ENCODE assay signal across 1 cellular context in genomic region chr14:95533391-95533821, GRCh38.
TF ChIP-seq lines count a peak whose summit lies in the region.

No MANE protein-coding gene starts in this region.

TF ChIP-seq in IMR-90, 13 proteins besides CTCF, POLR2A, EP300 and RAD21:
- TF ChIP-seq RFX5 (IDR thresholded peaks at IDR 0.05; ENCODE audit: low read depth, low read length) = no peak
- peak; percentile 93 for TF ChIP-seq MXI1 (IDR thresholded peaks at IDR 0.05; ENCODE audit: borderline replicate concordance, low read depth, low read length)
